Comparison of ENCODE assay signal across 1 cellular context in the genomic region with DNA sequence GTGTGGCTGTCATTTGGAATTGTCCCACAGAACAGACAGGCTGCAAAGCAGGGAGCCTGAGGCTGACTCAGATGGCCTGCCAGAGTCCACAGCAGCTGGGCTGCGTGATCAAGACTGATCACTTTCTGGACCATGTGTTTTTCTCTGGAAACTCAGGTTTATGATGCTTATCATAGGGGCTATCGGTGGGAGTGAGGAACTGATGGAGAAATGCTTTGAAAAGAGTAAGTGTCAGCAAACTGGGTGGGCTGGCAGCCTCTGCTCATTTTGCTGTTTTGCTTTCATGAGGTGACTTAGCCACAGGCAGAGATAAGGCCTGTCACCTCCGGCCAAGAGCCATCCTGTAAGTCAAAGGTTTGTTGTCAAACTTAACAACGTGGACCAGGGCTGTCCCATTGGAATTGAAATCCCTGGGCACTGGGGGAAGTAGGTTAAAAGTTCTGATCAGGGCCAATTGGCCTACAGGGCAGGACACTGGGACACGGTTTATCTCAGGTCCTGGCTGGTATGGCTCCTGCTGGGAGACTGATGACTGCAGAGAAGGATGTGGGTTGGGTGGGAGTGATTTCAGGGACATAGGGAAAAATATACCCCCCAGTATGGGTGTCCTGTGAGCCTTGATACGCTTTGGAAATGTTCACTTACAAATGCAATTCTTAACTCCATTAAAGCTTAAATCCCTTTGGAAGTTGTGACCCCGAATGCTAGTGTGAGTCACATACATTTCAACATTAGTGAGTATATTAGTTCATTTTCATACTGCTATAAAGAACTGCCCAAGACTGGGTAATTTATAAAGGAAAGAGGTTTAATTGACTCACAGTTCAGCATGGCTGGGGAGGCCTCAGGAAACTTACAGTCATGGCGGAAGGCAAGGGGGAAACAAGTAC.
TF ChIP-seq lines count a peak whose summit lies in the region.

No MANE protein-coding gene starts in this region.

TF ChIP-seq in HepG2, 621 proteins besides CTCF, POLR2A, EP300 and RAD21 (continued from another document):
- TF ChIP-seq, protein P1, sequence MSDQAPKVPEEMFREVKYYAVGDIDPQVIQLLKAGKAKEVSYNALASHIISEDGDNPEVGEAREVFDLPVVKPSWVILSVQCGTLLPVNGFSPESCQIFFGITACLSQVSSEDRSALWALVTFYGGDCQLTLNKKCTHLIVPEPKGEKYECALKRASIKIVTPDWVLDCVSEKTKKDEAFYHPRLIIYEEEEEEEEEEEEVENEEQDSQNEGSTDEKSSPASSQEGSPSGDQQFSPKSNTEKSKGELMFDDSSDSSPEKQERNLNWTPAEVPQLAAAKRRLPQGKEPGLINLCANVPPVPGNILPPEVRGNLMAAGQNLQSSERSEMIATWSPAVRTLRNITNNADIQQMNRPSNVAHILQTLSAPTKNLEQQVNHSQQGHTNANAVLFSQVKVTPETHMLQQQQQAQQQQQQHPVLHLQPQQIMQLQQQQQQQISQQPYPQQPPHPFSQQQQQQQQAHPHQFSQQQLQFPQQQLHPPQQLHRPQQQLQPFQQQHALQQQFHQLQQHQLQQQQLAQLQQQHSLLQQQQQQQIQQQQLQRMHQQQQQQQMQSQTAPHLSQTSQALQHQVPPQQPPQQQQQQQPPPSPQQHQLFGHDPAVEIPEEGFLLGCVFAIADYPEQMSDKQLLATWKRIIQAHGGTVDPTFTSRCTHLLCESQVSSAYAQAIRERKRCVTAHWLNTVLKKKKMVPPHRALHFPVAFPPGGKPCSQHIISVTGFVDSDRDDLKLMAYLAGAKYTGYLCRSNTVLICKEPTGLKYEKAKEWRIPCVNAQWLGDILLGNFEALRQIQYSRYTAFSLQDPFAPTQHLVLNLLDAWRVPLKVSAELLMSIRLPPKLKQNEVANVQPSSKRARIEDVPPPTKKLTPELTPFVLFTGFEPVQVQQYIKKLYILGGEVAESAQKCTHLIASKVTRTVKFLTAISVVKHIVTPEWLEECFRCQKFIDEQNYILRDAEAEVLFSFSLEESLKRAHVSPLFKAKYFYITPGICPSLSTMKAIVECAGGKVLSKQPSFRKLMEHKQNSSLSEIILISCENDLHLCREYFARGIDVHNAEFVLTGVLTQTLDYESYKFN (CRISPR knock-in tag; conservative IDR thresholded peaks at IDR 0.05) = no peak; the same call in 1 of the 2 replicates
- TF ChIP-seq, protein P2, sequence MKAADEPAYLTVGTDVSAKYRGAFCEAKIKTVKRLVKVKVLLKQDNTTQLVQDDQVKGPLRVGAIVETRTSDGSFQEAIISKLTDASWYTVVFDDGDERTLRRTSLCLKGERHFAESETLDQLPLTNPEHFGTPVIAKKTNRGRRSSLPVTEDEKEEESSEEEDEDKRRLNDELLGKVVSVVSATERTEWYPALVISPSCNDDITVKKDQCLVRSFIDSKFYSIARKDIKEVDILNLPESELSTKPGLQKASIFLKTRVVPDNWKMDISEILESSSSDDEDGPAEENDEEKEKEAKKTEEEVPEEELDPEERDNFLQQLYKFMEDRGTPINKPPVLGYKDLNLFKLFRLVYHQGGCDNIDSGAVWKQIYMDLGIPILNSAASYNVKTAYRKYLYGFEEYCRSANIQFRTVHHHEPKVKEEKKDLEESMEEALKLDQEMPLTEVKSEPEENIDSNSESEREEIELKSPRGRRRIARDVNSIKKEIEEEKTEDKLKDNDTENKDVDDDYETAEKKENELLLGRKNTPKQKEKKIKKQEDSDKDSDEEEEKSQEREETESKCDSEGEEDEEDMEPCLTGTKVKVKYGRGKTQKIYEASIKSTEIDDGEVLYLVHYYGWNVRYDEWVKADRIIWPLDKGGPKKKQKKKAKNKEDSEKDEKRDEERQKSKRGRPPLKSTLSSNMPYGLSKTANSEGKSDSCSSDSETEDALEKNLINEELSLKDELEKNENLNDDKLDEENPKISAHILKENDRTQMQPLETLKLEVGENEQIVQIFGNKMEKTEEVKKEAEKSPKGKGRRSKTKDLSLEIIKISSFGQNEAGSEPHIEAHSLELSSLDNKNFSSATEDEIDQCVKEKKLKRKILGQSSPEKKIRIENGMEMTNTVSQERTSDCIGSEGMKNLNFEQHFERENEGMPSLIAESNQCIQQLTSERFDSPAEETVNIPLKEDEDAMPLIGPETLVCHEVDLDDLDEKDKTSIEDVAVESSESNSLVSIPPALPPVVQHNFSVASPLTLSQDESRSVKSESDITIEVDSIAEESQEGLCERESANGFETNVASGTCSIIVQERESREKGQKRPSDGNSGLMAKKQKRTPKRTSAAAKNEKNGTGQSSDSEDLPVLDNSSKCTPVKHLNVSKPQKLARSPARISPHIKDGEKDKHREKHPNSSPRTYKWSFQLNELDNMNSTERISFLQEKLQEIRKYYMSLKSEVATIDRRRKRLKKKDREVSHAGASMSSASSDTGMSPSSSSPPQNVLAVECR (CRISPR knock-in tag; IDR thresholded peaks at IDR 0.05; ENCODE audit: borderline replicate concordance) = no peak; the same call in 1 of the 2 replicates
- TF ChIP-seq, protein P3, sequence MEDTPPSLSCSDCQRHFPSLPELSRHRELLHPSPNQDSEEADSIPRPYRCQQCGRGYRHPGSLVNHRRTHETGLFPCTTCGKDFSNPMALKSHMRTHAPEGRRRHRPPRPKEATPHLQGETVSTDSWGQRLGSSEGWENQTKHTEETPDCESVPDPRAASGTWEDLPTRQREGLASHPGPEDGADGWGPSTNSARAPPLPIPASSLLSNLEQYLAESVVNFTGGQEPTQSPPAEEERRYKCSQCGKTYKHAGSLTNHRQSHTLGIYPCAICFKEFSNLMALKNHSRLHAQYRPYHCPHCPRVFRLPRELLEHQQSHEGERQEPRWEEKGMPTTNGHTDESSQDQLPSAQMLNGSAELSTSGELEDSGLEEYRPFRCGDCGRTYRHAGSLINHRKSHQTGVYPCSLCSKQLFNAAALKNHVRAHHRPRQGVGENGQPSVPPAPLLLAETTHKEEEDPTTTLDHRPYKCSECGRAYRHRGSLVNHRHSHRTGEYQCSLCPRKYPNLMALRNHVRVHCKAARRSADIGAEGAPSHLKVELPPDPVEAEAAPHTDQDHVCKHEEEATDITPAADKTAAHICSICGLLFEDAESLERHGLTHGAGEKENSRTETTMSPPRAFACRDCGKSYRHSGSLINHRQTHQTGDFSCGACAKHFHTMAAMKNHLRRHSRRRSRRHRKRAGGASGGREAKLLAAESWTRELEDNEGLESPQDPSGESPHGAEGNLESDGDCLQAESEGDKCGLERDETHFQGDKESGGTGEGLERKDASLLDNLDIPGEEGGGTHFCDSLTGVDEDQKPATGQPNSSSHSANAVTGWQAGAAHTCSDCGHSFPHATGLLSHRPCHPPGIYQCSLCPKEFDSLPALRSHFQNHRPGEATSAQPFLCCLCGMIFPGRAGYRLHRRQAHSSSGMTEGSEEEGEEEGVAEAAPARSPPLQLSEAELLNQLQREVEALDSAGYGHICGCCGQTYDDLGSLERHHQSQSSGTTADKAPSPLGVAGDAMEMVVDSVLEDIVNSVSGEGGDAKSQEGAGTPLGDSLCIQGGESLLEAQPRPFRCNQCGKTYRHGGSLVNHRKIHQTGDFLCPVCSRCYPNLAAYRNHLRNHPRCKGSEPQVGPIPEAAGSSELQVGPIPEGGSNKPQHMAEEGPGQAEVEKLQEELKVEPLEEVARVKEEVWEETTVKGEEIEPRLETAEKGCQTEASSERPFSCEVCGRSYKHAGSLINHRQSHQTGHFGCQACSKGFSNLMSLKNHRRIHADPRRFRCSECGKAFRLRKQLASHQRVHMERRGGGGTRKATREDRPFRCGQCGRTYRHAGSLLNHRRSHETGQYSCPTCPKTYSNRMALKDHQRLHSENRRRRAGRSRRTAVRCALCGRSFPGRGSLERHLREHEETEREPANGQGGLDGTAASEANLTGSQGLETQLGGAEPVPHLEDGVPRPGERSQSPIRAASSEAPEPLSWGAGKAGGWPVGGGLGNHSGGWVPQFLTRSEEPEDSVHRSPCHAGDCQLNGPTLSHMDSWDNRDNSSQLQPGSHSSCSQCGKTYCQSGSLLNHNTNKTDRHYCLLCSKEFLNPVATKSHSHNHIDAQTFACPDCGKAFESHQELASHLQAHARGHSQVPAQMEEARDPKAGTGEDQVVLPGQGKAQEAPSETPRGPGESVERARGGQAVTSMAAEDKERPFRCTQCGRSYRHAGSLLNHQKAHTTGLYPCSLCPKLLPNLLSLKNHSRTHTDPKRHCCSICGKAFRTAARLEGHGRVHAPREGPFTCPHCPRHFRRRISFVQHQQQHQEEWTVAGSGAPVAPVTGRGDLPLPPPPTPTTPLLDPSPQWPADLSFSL (CRISPR knock-in tag; IDR thresholded peaks at IDR 0.05) = no peak
- TF ChIP-seq HCFC1 (IDR thresholded peaks at IDR 0.05; ENCODE audit: low read depth, low read length) (no peak), MED13 (CRISPR knock-in tag; IDR thresholded peaks at IDR 0.05) (no peak), SOX5 (CRISPR knock-in tag; IDR thresholded peaks at IDR 0.05; ENCODE audit: borderline replicate concordance) (no peak), ZNF557 (CRISPR knock-in tag; IDR thresholded peaks at IDR 0.05) (no peak)
